Comparison of ENCODE assay signal across 26 cellular contexts in the genomic region with DNA sequence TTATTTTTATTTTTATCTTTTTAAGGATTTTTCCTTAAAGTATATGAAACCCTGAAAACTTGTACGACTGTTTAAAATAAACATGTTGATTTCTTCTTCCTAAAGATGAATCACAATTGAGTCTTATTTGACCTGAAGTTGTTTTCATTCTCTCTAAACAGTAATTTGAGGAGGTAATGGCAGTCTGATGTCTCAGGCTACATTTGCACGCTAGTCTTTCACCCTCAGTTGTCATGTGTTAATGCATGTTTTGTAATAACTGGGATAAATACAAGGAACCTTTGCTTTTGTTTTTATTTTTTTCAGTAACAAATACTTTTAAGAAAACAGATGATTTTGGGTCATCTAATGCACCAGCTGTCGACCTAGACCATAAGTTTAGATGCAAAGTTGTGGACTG.
"Had no signal": no experiment of that assay in that cellular context is flagged by ENCODE, and none has a peak within 500 bp of the region (broad histone marks: within the 10 kb centered on the region; RNA-seq: fewer than 3 reads in every experiment).

No MANE protein-coding gene starts in this region.

- H3K27ac ChIP-seq: brain microvascular endothelial cell had no signal

- H3K36me3 ChIP-seq: brain microvascular endothelial cell had no signal

- H3K27me3 ChIP-seq: brain microvascular endothelial cell had no signal

- DNase-seq: activated CD4-positive, alpha-beta memory T cell treated with anti-CD3 and anti-CD28 coated beads for 36 hours; activated CD4-positive, alpha-beta T cell treated with anti-CD3 and anti-CD28 coated beads for 36 hours; activated CD4-positive, alpha-beta T cell treated with anti-CD3 and anti-CD28 coated beads, Interleukin-2, amount 10 ng/mL, durations not matched to agents 24 days and 14 days; activated CD4-positive, CD25-positive, alpha-beta regulatory T cell; activated CD4-positive, CD25-positive, alpha-beta regulatory T cell treated with anti-CD3 and anti-CD28 coated beads, Interleukin-2, amount 50 U/mL, for 72 hours; activated CD8-positive, alpha-beta memory T cell treated with anti-CD3 and anti-CD28 coated beads, Interleukin-2, amount 10 ng/mL, durations not matched to agents 7 days and 5 days; activated CD8-positive, alpha-beta memory T cell treated with anti-CD3 and anti-CD28 coated beads, Interleukin-2, amount 50 U/mL, for 4 hours; activated CD8-positive, alpha-beta T cell treated with anti-CD3 and anti-CD28 coated beads, Interleukin-2, amount 10 ng/mL, durations not matched to agents 7 days and 5 days; activated gamma-delta T cell; activated naive CD4-positive, alpha-beta T cell; activated naive CD4-positive, alpha-beta T cell treated with anti-CD3 and anti-CD28 coated beads, Interleukin-2, amount 10 ng/mL, durations not matched to agents 7 days and 5 days; activated naive CD8-positive, alpha-beta T cell treated with anti-CD3 and anti-CD28 coated beads, Interleukin-2, amount 10 ng/mL, durations not matched to agents 7 days and 5 days; activated T-cell treated with anti-CD3 and anti-CD28 coated beads for 4 hours; activated T-cell treated with anti-CD3 and anti-CD28 coated beads, Interleukin-2, amount 50 U/mL, for 24 hours; activated T-cell treated with anti-CD3 and anti-CD28 coated beads, Interleukin-2, amount 50 U/mL, for 72 hours; amniotic stem cell; anterior cingulate cortex; brain microvascular endothelial cell; caudate nucleus; cortex of kidney; dermis blood vessel endothelial cell; effector CD8-positive, alpha-beta T cell; head of caudate nucleus; T-helper 2 cell had no signal

- ATAC-seq: activated CD4-positive, alpha-beta T cell treated with anti-CD3 and anti-CD28 coated beads for 36 hours; activated CD8-positive, alpha-beta memory T cell treated with anti-CD3 and anti-CD28 coated beads, Interleukin-2, amount 10 ng/mL, durations not matched to agents 7 days and 5 days; activated CD8-positive, alpha-beta T cell treated with anti-CD3 and anti-CD28 coated beads, Interleukin-2, amount 10 ng/mL, durations not matched to agents 7 days and 5 days; activated naive CD4-positive, alpha-beta T cell treated with anti-CD3 and anti-CD28 coated beads, Interleukin-2, amount 50 U/mL, for 72 hours; activated T-cell treated with anti-CD3 and anti-CD28 coated beads, Interleukin-2, amount 50 U/mL, for 72 hours; esophagus mucosa had no signal
